28 cellular contexts compared by ENCODE assay signal in the genomic region with DNA sequence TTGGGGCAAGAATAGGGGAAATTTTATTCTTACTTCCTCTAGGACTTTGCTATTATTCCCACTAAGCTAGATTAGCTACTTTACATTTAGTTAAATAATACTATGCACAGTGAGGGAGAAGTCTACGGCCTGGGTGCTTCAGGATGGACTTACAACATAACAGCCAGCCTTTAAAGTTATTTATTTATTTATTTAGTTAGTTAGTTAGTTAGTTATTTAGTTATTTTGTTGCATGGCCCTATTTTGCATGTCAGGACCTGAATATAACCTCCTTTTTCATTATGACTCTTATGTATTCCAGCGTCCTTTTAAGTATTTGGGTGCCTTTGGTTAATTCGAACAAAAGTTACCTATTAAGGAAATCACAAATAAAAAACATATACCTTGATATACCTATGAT.
"Had no signal": no experiment of that assay in that cellular context is flagged by ENCODE, and none has a peak within 500 bp of the region (broad histone marks: within the 10 kb centered on the region; RNA-seq: fewer than 3 reads in every experiment).

No MANE protein-coding gene starts in this region.

- H3K4me3 ChIP-seq: Peyer's patch, SJSA1 had no signal

- H3K36me3 ChIP-seq: Peyer's patch, SJSA1 had no signal

- H3K27me3 ChIP-seq: Peyer's patch, SJSA1 had no signal

- DNase-seq: Kasumi-1, MV-4-11, NCI-H1092, NCI-H1105, NCI-H1417 treated with DMSO at 0.1 percent for 48 hours, NCI-H1436 treated with DMSO at 0.1 percent for 48 hours, NCI-H1694 treated with DMSO at 0.1 percent for 48 hours, NCI-H187 treated with DMSO at 0.1 percent for 48 hours, NCI-H2029, NCI-H2081, NCI-H2171 treated with DMSO at 0.1 percent for 48 hours, NCI-H226, NCI-H446 treated with DMSO at 0.1 percent for 48 hours, NCI-H510A, NCI-H524, NCI-H526, NCI-H69, NCI-H748 treated with DMSO at 0.1 percent for 48 hours, NCI-H82, PC-3, Peyer's patch, Right ventricle myocardium superior, RPMI8226, SHP77 treated with DMSO at 0.1 percent for 48 hours, SK-N-SH, SW 1271, T-helper 1 cell had no signal

- H3K4me2 ChIP-seq: SK-N-SH had no signal

- H3K27ac ChIP-seq: Peyer's patch, SJSA1 had no signal

- H3K9ac ChIP-seq: SK-N-SH had no signal

- H3K4me1 ChIP-seq: Peyer's patch, SJSA1 had no signal

- H3K9me3 ChIP-seq: Peyer's patch, SJSA1, SK-N-SH had no signal

- ATAC-seq: PC-3 had no signal
